In the genomic region with DNA sequence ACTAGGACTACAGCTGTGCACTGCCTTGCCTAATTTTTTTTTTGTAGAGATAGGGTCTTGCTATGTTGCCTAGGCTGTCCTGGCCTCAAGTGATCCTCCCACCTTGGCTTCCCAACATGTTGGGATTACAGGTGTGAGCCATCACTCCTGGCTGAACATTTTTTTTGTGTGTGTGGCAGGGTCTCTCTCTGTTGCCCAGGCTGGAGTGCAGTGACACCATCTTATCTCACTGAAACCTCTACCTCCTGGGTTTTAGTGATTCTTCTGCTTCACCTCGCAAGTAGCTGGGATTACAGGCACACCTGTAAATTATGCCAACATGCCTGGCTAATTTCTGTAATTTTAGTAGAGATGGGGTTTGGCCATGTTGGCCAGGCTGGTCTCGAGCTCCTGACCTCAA, we compare ENCODE assay signal across 22 cellular contexts. TPM values are rescaled to one million over a fixed set of nuclear protein-coding genes. Genes with fewer than 3 reads are reported as not detected.
DNase-seq lines count a peak whose midpoint lies in the region; ATAC-seq, FAIRE-seq and TF ChIP-seq lines count a peak whose summit lies in the region.
"Had no signal": no experiment of that assay in that cellular context is flagged by ENCODE, and none has a peak within 500 bp of the region (broad histone marks: within the 10 kb centered on the region; RNA-seq: fewer than 3 reads in every experiment).

No MANE protein-coding gene starts in this region.

- peaks cover 38% of the 10 kb centered on the region for H3K4me1 Mint-ChIP-seq in central memory CD8-positive, alpha-beta T cell

- peaks cover 76% of the 10 kb centered on the region for H3K36me3 ChIP-seq in OCI-LY3 (replicated peaks; ENCODE audit: low read depth, low read length)
- H3K36me3 ChIP-seq in transverse colon = peaks cover 0 to 22% (median 7%) of the 10 kb centered on the region in 4 donors
- H3K36me3 ChIP-seq in mucosa of descending colon (ENCODE audit: low read depth) = no peaks in the 10 kb centered on the region

- no peak for TF ChIP-seq POLR2A in transverse colon (IDR thresholded peaks at IDR 0.05)

- H3K27me3 ChIP-seq in OCI-LY3 (ENCODE audit: low read depth, low read length) (no peaks in the 10 kb centered on the region), transverse colon (no peaks in the 10 kb centered on the region)
- H3K27me3 ChIP-seq: SJCRH30 had no signal

- no peaks in the 10 kb centered on the region for H3K27me3 Mint-ChIP-seq in central memory CD8-positive, alpha-beta T cell
- H3K27me3 Mint-ChIP-seq: B cell had no signal

- TF ChIP-seq CTCF in OCI-LY3 (IDR thresholded peaks at IDR 0.05; ENCODE audit: low read depth, low read length) (no peak), transverse colon (IDR thresholded peaks at IDR 0.05) (no peak), mucosa of descending colon (IDR thresholded peaks at IDR 0.05) (no peak)

- H3K36me3 Mint-ChIP-seq in activated naive CD4-positive, alpha-beta T cell treated with anti-CD3 and anti-CD28 coated beads, Interleukin-2, amount 50 U/mL, for 72 hours = peaks cover 7 to 71% of the 10 kb centered on the region in 2 donors
- peaks cover 82% of the 10 kb centered on the region for H3K36me3 Mint-ChIP-seq in central memory CD8-positive, alpha-beta T cell (ENCODE audit: insufficient read depth)

- H3K4me1 ChIP-seq in OCI-LY3 (ENCODE audit: low read length) = peaks cover 27% of the 10 kb centered on the region
- H3K4me1 ChIP-seq in transverse colon = peaks cover 0 to 56% (median 24%) of the 10 kb centered on the region in 4 donors
- H3K4me1 ChIP-seq in mucosa of descending colon (ENCODE audit: low read depth) = peaks cover 32% of the 10 kb centered on the region
- H3K4me1 ChIP-seq: SJCRH30 had no signal

- peaks cover 75% of the 10 kb centered on the region for H4K20me1 ChIP-seq in OCI-LY3 (ENCODE audit: insufficient read depth, low read length)

- peak overlapping the region; percentile 12; the same call in 1 of the 2 replicates for H3K9ac ChIP-seq in OCI-LY3 (ENCODE audit: low read length)

- H3K4me3 ChIP-seq in OCI-LY3 (ENCODE audit: low read length) (peak overlapping the region; percentile 45), transverse colon (no peak overlapping the region), mucosa of descending colon (no peak overlapping the region)
- H3K4me3 ChIP-seq: SJCRH30 had no signal

- no peak for ATAC-seq in activated naive CD4-positive, alpha-beta T cell treated with anti-CD3 and anti-CD28 coated beads, Interleukin-2, amount 50 U/mL, for 72 hours
- ATAC-seq in central memory CD8-positive, alpha-beta T cell (replicated peaks; ENCODE audit: extremely low read depth, poor library complexity, severe bottlenecking) = no peak
- ATAC-seq in mucosa of descending colon = no peak
- ATAC-seq: CD8-positive, alpha-beta T cell had no signal

- WGBS in transverse colon (ENCODE audit: low coverage in 1 of 2), 2 donors = 89% methylated on average over 2 of the region's 2 CpGs; no CpG with 5 or more reads in 1 of the 2 donors

- H3K9me3 Mint-ChIP-seq in activated naive CD4-positive, alpha-beta T cell treated with anti-CD3 and anti-CD28 coated beads, Interleukin-2, amount 50 U/mL, for 72 hours = no peaks in the 10 kb centered on the region
- H3K9me3 Mint-ChIP-seq in central memory CD8-positive, alpha-beta T cell = no peaks in the 10 kb centered on the region
- H3K9me3 Mint-ChIP-seq: CD8-positive, alpha-beta T cell had no signal

- intact Hi-C loops in transverse colon (cut with DNase I; ENCODE audit: low total_unique reads) (no loop called here), mucosa of descending colon (cut with DNase I, micrococcal nuclease) (no loop called here)

- no peak for FAIRE-seq in GM19239 (lab: Jason Lieb, UNC)
- FAIRE-seq: D721Med had no signal

- no peak overlapping the region for H3K4me3 Mint-ChIP-seq in central memory CD8-positive, alpha-beta T cell
- H3K4me3 Mint-ChIP-seq: B cell; CD8-positive, alpha-beta T cell had no signal

- no peak for TF ChIP-seq EP300 in transverse colon (IDR thresholded peaks at IDR 0.05; ENCODE audit: low read depth)

- H3K4me2 ChIP-seq in OCI-LY3 (ENCODE audit: low read length) = peak overlapping the region; percentile 66

- H3K27ac Mint-ChIP-seq in activated naive CD4-positive, alpha-beta T cell treated with anti-CD3 and anti-CD28 coated beads, Interleukin-2, amount 50 U/mL, for 72 hours = peak overlapping the region; percentile 70
- H3K27ac Mint-ChIP-seq in central memory CD8-positive, alpha-beta T cell (ENCODE audit: low read depth) = peak overlapping the region; percentile 12
- H3K27ac Mint-ChIP-seq: B cell; CD8-positive, alpha-beta T cell had no signal

- DNase-seq in activated naive CD4-positive, alpha-beta T cell treated with anti-CD3 and anti-CD28 coated beads, Interleukin-2, amount 50 U/mL, for 72 hours (ENCODE audit: low spot score in 2 of 2) = no peak
- no peak for DNase-seq in activated naive CD4-positive, alpha-beta T cell treated with Interleukin-2 at 50 U/mL for 16 hours
- DNase-seq in central memory CD8-positive, alpha-beta T cell (ENCODE audit: low spot score in 2 of 2) = no peak
- DNase-seq in transverse colon (no peak), mucosa of descending colon (no peak), GM19239 (ENCODE audit: insufficient read length, low spot score) (no peak)
- DNase-seq in activated CD4-positive, CD25-positive, alpha-beta regulatory T cell treated with anti-CD3 and anti-CD28 coated beads, Interleukin-2, amount 50 U/mL, for 72 hours = no peak
- DNase-seq: CD8-positive, alpha-beta T cell; DMS79; HCEC 1CT; NCI-H1417 treated with DMSO at 0.1 percent for 48 hours; NCI-H1930; NCI-H2171; NCI-H446; NCI-H69; NK-92 treated with Interleukin-12 subunit alpha and Interleukin-12 subunit beta, amount 100 ng/mL, for 24 hours; OCI-M1; RPMI8226; SJCRH30 had no signal

- H2AFZ ChIP-seq in OCI-LY3 (ENCODE audit: low read depth, low read length) = no peak overlapping the region

- H3K27ac ChIP-seq in OCI-LY3 (ENCODE audit: low read length) = peak overlapping the region; percentile 70
- H3K27ac ChIP-seq in transverse colon = peak overlapping the region; percentile 33 to 56 (median 47)
- H3K27ac ChIP-seq: SJCRH30 had no signal

- H3K9me3 ChIP-seq in OCI-LY3 (ENCODE audit: insufficient read depth, low read length) = no peaks in the 10 kb centered on the region
- H3K9me3 ChIP-seq in transverse colon = no peaks in the 10 kb centered on the region
- H3K9me3 ChIP-seq in mucosa of descending colon = no peaks in the 10 kb centered on the region
- H3K9me3 ChIP-seq: SJCRH30 had no signal

- peaks cover 91% of the 10 kb centered on the region for H3K79me2 ChIP-seq in OCI-LY3 (ENCODE audit: low read length)

- in situ Hi-C loops in transverse colon (cut with MboI; ENCODE audit: low pct_ligation_motif_present in 1 of 4, low pct_unique_long_range_greater_than_20kb in 1 of 4, low sequenced_read_pairs in 3 of 4) = loop anchor here in 1 of 4 donors (25.0 kb wide), 1 partner anchor 173 kb away; no protein-coding TSS in a partner anchor

RNA-seq across cellular contexts. Expression of gene PANK2, which starts 25.3 kb away (rescaled TPM):
- total RNA-seq in activated naive CD4-positive, alpha-beta T cell treated with anti-CD3 and anti-CD28 coated beads, Interleukin-2, amount 50 U/mL, for 72 hours = 10 to 100 TPM; 56.0 to 64.7 TPM
- 10 to 100 TPM; 22.9 to 48.7 (median 38.2) TPM for total RNA-seq in transverse colon
- total RNA-seq in mucosa of descending colon = 10 to 100 TPM; 27.6 to 42.3 (median 29.6) TPM
